Comparison of ENCODE assay signal across 19 cellular contexts in the genomic region with DNA sequence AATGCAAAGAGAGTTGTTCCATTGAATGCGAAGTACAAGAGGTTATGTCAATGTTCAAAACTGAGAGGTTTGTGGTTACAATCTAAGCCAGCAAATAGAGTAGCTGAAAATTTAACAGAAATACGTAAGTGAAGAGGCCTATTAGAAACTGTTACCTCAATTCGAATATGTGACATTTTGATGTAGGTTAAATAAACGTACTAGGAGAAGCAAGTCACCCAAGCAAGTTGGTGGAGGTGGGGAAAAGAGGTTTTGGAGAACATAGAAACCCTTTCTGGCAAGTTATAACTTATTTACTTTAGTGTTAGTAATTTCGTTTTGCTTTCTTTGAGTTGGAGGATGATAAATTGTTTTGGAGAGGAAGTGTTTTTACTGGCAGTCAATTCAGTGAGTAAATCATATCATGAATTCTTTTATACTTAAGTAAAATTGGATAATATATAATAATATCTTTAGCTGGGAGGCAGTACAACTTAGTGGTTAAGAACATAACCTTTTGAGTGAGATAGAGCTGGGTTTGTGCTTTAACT.
DNase-seq lines count a peak whose midpoint lies in the region; ATAC-seq and TF ChIP-seq lines count a peak whose summit lies in the region.
"Had no signal": no experiment of that assay in that cellular context is flagged by ENCODE, and none has a peak within 500 bp of the region (broad histone marks: within the 10 kb centered on the region; RNA-seq: fewer than 3 reads in every experiment).

No MANE protein-coding gene starts in this region.

- H3K27me3 Mint-ChIP-seq in stimulated activated memory B cell treated with anti-CD40 and anti-IgM and Interleukin-4, amounts not matched to agents 10 μg/mL and 1 μg/mL and 100 μg/mL, for 72 hours: no peaks in the 10 kb centered on the region
- H3K27me3 Mint-ChIP-seq: CD4-positive, alpha-beta memory T cell; effector memory CD8-positive, alpha-beta T cell had no signal

- ATAC-seq in stimulated activated memory B cell treated with anti-CD40 and anti-IgM and Interleukin-4, amounts not matched to agents 10 μg/mL and 1 μg/mL and 100 μg/mL, for 72 hours: no peak
- ATAC-seq in HG02970 (IDR thresholded peaks at IDR 0.05; ENCODE audit: low FRiP score, unreplicated experiment): no peak
- ATAC-seq: effector memory CD8-positive, alpha-beta T cell; K562; natural killer cell; psoas muscle had no signal

- H3K36me3 Mint-ChIP-seq in stimulated activated memory B cell treated with anti-CD40 and anti-IgM and Interleukin-4, amounts not matched to agents 10 μg/mL and 1 μg/mL and 100 μg/mL, for 72 hours: no peaks in the 10 kb centered on the region
- H3K36me3 Mint-ChIP-seq: CD4-positive, alpha-beta memory T cell; natural killer cell had no signal

- peaks cover 17% of the 10 kb centered on the region for H3K4me1 ChIP-seq in skeletal muscle satellite cell (ENCODE audit: control insufficient read depth, insufficient read depth, low read length)
- H3K4me1 ChIP-seq: psoas muscle, thyroid gland had no signal

- H3K4me2 ChIP-seq in skeletal muscle satellite cell (ENCODE audit: low read length): peak overlapping the region; percentile 50

- H3K27ac Mint-ChIP-seq in stimulated activated memory B cell treated with anti-CD40 and anti-IgM and Interleukin-4, amounts not matched to agents 10 μg/mL and 1 μg/mL and 100 μg/mL, for 72 hours: no peak overlapping the region
- H3K27ac Mint-ChIP-seq: CD4-positive, alpha-beta memory T cell; effector memory CD8-positive, alpha-beta T cell; natural killer cell had no signal

- DNase-seq in NCI-H460 (ENCODE audit: extremely low read depth, low read depth) (peak; percentile 77), choroid plexus epithelial cell (ENCODE audit: low read depth) (peak; percentile 96), hepatic stellate cell (ENCODE audit: low spot score) (peak; percentile 14), T-helper 1 cell (no peak)
- no peak for DNase-seq in activated CD4-positive, alpha-beta T cell treated with anti-CD3 and anti-CD28 coated beads, Interleukin-2, amount 50 U/mL, for 4 hours
- DNase-seq: CD4-positive, alpha-beta memory T cell; DMS79; effector memory CD8-positive, alpha-beta T cell; left cardiac atrium; natural killer cell; NCI-H1092; NCI-H2029 treated with DMSO at 0.1 percent for 48 hours; NCI-H510A; psoas muscle; thyroid gland had no signal

- no peaks in the 10 kb centered on the region for H3K9me3 Mint-ChIP-seq in stimulated activated memory B cell treated with anti-CD40 and anti-IgM and Interleukin-4, amounts not matched to agents 10 μg/mL and 1 μg/mL and 100 μg/mL, for 72 hours

- H3K4me3 ChIP-seq in choroid plexus epithelial cell (ENCODE audit: low read depth, low read length): no peak overlapping the region
- no peak overlapping the region for H3K4me3 ChIP-seq in skeletal muscle satellite cell (ENCODE audit: low read length)
- H3K4me3 ChIP-seq: K562, psoas muscle, thyroid gland had no signal

- no peak overlapping the region for H3K4me3 Mint-ChIP-seq in stimulated activated memory B cell treated with anti-CD40 and anti-IgM and Interleukin-4, amounts not matched to agents 10 μg/mL and 1 μg/mL and 100 μg/mL, for 72 hours
- H3K4me3 Mint-ChIP-seq: CD4-positive, alpha-beta memory T cell; effector memory CD8-positive, alpha-beta T cell; natural killer cell had no signal

- TF ChIP-seq CTCF in choroid plexus epithelial cell (conservative IDR thresholded peaks at IDR 0.05; ENCODE audit: low read depth, low read length): no peak

- H3K9ac ChIP-seq in skeletal muscle satellite cell (ENCODE audit: low read depth, low read length): peak overlapping the region; percentile 57

- no peaks in the 10 kb centered on the region for H3K36me3 ChIP-seq in skeletal muscle satellite cell (ENCODE audit: insufficient read depth, low read length)
- H3K36me3 ChIP-seq: thyroid gland had no signal

- H3K4me1 Mint-ChIP-seq in stimulated activated memory B cell treated with anti-CD40 and anti-IgM and Interleukin-4, amounts not matched to agents 10 μg/mL and 1 μg/mL and 100 μg/mL, for 72 hours: no peaks in the 10 kb centered on the region
- H3K4me1 Mint-ChIP-seq: CD4-positive, alpha-beta memory T cell; natural killer cell had no signal

- no peaks in the 10 kb centered on the region for H3K9me3 ChIP-seq in skeletal muscle satellite cell (replicated peaks; ENCODE audit: low read length)
- H3K9me3 ChIP-seq: psoas muscle, thyroid gland had no signal

- no peaks in the 10 kb centered on the region for H3K27me3 ChIP-seq in skeletal muscle satellite cell (ENCODE audit: control insufficient read depth, insufficient read depth, low read length)
- H3K27me3 ChIP-seq: thyroid gland had no signal

Comparison
In these comparisons a context has a peak if more than half of its experiments do, and no peak if none do; other contexts are left out.
1. DNase-seq: peak in NCI-H460 (single experiment), choroid plexus epithelial cell (single experiment) and hepatic stellate cell (single experiment); none in activated CD4-positive, alpha-beta T cell treated with anti-CD3 and anti-CD28 coated beads, Interleukin-2, amount 50 U/mL, for 4 hours (0 of 2) and T-helper 1 cell (0 of 5).